ENCODE assay signal across 10 cellular contexts in genomic region chr11:12232819-12233601, GRCh38.
DNase-seq lines count a peak whose midpoint lies in the region; ATAC-seq and TF ChIP-seq lines count a peak whose summit lies in the region.
"Had no signal": no experiment of that assay in that cellular context is flagged by ENCODE, and none has a peak within 500 bp of the region (broad histone marks: within the 10 kb centered on the region; RNA-seq: fewer than 3 reads in every experiment).

No MANE protein-coding gene starts in this region.

- ATAC-seq in GM21529 (IDR thresholded peaks at IDR 0.05; ENCODE audit: unreplicated experiment) (no peak), left lung (no peak)
- ATAC-seq in activated naive CD4-positive, alpha-beta T cell treated with anti-CD3 and anti-CD28 coated beads, Interleukin-2, amount 50 U/mL, for 72 hours = no peak
- ATAC-seq: pancreas had no signal

- H3K27ac Mint-ChIP-seq in activated naive CD4-positive, alpha-beta T cell treated with anti-CD3 and anti-CD28 coated beads, Interleukin-2, amount 50 U/mL, for 72 hours = no peak overlapping the region

- no peak for TF ChIP-seq CTCF in VCaP (conservative IDR thresholded peaks at IDR 0.05)
- TF ChIP-seq CTCF in fibroblast of villous mesenchyme (IDR thresholded peaks at IDR 0.05; ENCODE audit: insufficient read depth, low read depth, low read length) = no peak
- TF ChIP-seq CTCF in stomach (IDR thresholded peaks at IDR 0.05) = no peak
- no peak for TF ChIP-seq CTCF in left lung (IDR thresholded peaks at IDR 0.05)

- H3K36me3 Mint-ChIP-seq in activated naive CD4-positive, alpha-beta T cell treated with anti-CD3 and anti-CD28 coated beads, Interleukin-2, amount 50 U/mL, for 72 hours = peaks cover 34 to 60% of the 10 kb centered on the region in 2 donors

- DNase-seq in GM04503 (ENCODE audit: low read depth) (peak; percentile 77), fibroblast of villous mesenchyme (ENCODE audit: low read depth) (peak; percentile 59), stomach (no peak), left lung (no peak)
- DNase-seq in effector CD4-positive, alpha-beta T cell = no peak
- no peak for DNase-seq in activated naive CD4-positive, alpha-beta T cell treated with anti-CD3 and anti-CD28 coated beads, Interleukin-2, amount 50 U/mL, for 72 hours (ENCODE audit: low spot score in 2 of 2)
- DNase-seq: NCI-H2081 treated with DMSO at 0.1 percent for 48 hours, pancreas had no signal

- H3K4me1 ChIP-seq in stomach = peaks cover 46 to 78% (median 64%) of the 10 kb centered on the region in 4 donors
- H3K4me1 ChIP-seq in left lung = peaks cover 15 to 27% of the 10 kb centered on the region in 2 donors

- H3K27me3 ChIP-seq in stomach (no peaks in the 10 kb centered on the region), left lung (no peaks in the 10 kb centered on the region)
- H3K27me3 ChIP-seq: pancreas had no signal

- TF ChIP-seq POLR2A in stomach (IDR thresholded peaks at IDR 0.05) = no peak

- intact Hi-C loops in stomach (cut with DNase I; ENCODE audit: low total_unique reads) (no loop called here), left lung (cut with DNase I) (loop anchor here in 1 of 2 donors (10.0 kb wide), 1 partner anchor 178 kb away; no protein-coding TSS in a partner anchor)

- WGBS in stomach, 5 donors = 34 to 62% (median 54%) methylated on average over 4 of the region's 4 CpGs

- H3K27ac ChIP-seq in VCaP = peak overlapping the region; percentile 69
- H3K27ac ChIP-seq in stomach = peak overlapping the region; percentile 30 to 91 (median 81)
- H3K27ac ChIP-seq in left lung = peak overlapping the region in 1 of 2 donors; percentile 36
- H3K27ac ChIP-seq: pancreas had no signal

- TF ChIP-seq EP300 in stomach (IDR thresholded peaks at IDR 0.05) = no peak

- H3K4me3 ChIP-seq in fibroblast of villous mesenchyme (ENCODE audit: low read depth, low read length) (no peak overlapping the region), stomach (no peak overlapping the region), left lung (no peak overlapping the region)
- H3K4me3 ChIP-seq: pancreas had no signal

- H3K9me3 ChIP-seq in stomach (no peaks in the 10 kb centered on the region), left lung (no peaks in the 10 kb centered on the region)
- H3K9me3 ChIP-seq: pancreas had no signal

- H3K9me3 Mint-ChIP-seq in activated naive CD4-positive, alpha-beta T cell treated with anti-CD3 and anti-CD28 coated beads, Interleukin-2, amount 50 U/mL, for 72 hours = peaks cover 0 to 10% of the 10 kb centered on the region in 2 donors

- peaks cover 23 to 59% (median 45%) of the 10 kb centered on the region in 4 donors for H3K36me3 ChIP-seq in stomach
- H3K36me3 ChIP-seq in left lung = peaks cover 0 to 48% of the 10 kb centered on the region in 2 donors
- H3K36me3 ChIP-seq: pancreas had no signal

Comparison
In these comparisons a context has a peak if more than half of its experiments do, and no peak if none do; other contexts are left out.
1. DNase-seq: peak in GM04503 (single experiment) and fibroblast of villous mesenchyme (single experiment); none in stomach (single experiment), effector CD4-positive, alpha-beta T cell (single experiment), left lung (0 of 2) and activated naive CD4-positive, alpha-beta T cell treated with anti-CD3 and anti-CD28 coated beads, Interleukin-2, amount 50 U/mL, for 72 hours (0 of 2).